ENCODE assay signal across 1 cellular context in the genomic region with DNA sequence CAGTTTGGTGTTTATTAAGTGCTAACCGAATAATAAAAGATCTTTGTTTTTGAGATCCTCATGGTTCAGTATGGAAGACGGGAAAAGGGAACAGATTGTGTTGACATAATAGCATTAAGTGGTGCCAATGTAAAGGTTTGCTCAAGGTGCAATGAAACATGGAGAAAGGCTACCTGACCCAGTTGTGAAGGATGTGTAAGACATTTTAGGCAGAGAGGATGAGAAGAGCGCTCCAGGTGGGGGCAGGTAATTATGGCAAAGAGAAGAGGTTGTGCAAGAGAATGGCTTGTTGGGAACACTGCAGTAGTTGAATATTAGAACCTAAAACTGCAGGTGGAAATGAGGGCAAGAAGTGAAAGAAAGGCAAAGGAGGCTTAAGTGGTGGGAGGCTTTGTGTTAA.
TF ChIP-seq lines count a peak whose summit lies in the region.

No MANE protein-coding gene starts in this region.

TF ChIP-seq in GM23338, 12 proteins besides CTCF, POLR2A, EP300 and RAD21 (continued from another document):
- TF ChIP-seq, protein P1, sequence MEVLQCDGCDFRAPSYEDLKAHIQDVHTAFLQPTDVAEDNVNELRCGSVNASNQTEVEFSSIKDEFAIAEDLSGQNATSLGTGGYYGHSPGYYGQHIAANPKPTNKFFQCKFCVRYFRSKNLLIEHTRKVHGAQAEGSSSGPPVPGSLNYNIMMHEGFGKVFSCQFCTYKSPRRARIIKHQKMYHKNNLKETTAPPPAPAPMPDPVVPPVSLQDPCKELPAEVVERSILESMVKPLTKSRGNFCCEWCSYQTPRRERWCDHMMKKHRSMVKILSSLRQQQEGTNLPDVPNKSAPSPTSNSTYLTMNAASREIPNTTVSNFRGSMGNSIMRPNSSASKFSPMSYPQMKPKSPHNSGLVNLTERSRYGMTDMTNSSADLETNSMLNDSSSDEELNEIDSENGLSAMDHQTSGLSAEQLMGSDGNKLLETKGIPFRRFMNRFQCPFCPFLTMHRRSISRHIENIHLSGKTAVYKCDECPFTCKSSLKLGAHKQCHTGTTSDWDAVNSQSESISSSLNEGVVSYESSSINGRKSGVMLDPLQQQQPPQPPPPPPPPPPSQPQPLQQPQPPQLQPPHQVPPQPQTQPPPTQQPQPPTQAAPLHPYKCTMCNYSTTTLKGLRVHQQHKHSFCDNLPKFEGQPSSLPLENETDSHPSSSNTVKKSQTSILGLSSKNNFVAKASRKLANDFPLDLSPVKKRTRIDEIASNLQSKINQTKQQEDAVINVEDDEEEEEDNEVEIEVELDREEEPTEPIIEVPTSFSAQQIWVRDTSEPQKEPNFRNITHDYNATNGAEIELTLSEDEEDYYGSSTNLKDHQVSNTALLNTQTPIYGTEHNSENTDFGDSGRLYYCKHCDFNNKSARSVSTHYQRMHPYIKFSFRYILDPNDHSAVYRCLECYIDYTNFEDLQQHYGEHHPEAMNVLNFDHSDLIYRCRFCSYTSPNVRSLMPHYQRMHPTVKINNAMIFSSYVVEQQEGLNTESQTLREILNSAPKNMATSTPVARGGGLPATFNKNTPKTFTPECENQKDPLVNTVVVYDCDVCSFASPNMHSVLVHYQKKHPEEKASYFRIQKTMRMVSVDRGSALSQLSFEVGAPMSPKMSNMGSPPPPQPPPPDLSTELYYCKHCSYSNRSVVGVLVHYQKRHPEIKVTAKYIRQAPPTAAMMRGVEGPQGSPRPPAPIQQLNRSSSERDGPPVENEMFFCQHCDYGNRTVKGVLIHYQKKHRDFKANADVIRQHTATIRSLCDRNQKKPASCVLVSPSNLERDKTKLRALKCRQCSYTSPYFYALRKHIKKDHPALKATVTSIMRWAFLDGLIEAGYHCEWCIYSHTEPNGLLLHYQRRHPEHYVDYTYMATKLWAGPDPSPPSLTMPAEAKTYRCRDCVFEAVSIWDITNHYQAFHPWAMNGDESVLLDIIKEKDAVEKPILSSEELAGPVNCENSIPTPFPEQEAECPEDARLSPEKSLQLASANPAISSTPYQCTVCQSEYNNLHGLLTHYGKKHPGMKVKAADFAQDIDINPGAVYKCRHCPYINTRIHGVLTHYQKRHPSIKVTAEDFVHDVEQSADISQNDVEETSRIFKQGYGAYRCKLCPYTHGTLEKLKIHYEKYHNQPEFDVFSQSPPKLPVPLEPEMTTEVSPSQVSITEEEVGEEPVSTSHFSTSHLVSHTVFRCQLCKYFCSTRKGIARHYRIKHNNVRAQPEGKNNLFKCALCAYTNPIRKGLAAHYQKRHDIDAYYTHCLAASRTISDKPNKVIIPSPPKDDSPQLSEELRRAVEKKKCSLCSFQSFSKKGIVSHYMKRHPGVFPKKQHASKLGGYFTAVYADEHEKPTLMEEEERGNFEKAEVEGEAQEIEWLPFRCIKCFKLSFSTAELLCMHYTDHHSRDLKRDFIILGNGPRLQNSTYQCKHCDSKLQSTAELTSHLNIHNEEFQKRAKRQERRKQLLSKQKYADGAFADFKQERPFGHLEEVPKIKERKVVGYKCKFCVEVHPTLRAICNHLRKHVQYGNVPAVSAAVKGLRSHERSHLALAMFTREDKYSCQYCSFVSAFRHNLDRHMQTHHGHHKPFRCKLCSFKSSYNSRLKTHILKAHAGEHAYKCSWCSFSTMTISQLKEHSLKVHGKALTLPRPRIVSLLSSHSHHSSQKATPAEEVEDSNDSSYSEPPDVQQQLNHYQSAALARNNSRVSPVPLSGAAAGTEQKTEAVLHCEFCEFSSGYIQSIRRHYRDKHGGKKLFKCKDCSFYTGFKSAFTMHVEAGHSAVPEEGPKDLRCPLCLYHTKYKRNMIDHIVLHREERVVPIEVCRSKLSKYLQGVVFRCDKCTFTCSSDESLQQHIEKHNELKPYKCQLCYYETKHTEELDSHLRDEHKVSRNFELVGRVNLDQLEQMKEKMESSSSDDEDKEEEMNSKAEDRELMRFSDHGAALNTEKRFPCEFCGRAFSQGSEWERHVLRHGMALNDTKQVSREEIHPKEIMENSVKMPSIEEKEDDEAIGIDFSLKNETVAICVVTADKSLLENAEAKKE (CRISPR knock-in tag; IDR thresholded peaks at IDR 0.05): no peak
- TF ChIP-seq, protein P2, sequence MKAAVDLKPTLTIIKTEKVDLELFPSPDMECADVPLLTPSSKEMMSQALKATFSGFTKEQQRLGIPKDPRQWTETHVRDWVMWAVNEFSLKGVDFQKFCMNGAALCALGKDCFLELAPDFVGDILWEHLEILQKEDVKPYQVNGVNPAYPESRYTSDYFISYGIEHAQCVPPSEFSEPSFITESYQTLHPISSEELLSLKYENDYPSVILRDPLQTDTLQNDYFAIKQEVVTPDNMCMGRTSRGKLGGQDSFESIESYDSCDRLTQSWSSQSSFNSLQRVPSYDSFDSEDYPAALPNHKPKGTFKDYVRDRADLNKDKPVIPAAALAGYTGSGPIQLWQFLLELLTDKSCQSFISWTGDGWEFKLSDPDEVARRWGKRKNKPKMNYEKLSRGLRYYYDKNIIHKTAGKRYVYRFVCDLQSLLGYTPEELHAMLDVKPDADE (IDR thresholded peaks at IDR 0.05): no peak
- no peak for TF ChIP-seq ZNF331 (CRISPR knock-in tag; IDR thresholded peaks at IDR 0.05; ENCODE audit: low read depth)
